In the genomic region with DNA sequence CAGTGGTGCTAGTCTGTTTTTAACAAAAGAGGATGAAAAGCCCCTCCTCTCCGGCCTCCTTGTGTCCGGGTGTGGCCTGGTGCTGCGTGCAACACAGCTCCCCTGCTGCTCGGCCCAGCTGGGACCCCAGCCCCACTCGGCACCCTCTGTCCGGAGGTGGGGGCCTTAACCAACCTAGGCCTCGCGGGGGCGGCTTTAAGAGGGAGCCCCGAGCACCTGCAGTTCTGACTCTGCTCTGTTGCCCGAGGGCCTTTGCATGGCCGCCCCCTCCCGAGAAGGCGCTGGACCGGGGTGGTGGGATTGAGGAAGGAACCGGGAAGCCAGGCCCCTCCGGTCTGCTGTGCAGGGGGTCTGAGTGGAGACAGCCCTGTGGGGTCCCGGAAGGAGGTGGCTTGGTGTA, we compare ENCODE assay signal across 22 cellular contexts. TPM values are rescaled to one million over a fixed set of nuclear protein-coding genes. Genes with fewer than 3 reads are reported as not detected.
DNase-seq lines count a peak whose midpoint lies in the region; ATAC-seq, FAIRE-seq and TF ChIP-seq lines count a peak whose summit lies in the region.
"Had no signal": no experiment of that assay in that cellular context is flagged by ENCODE, and none has a peak within 500 bp of the region (broad histone marks: within the 10 kb centered on the region; RNA-seq: fewer than 3 reads in every experiment).

No MANE protein-coding gene starts in this region.

- no peak overlapping the region for H3K4me3 Mint-ChIP-seq in GM23338
- no peak overlapping the region for H3K4me3 Mint-ChIP-seq in stimulated activated naive B cell treated with anti-CD40 and anti-IgM and Interleukin-4, amounts not matched to agents 10 μg/mL and 1 μg/mL and 100 μg/mL, for 72 hours
- H3K4me3 Mint-ChIP-seq: CD14-positive monocyte; CD4-positive, alpha-beta T cell; CD8-positive, alpha-beta memory T cell had no signal

- H3F3A ChIP-seq in GM23338 (replicated peaks; ENCODE audit: low read depth): peaks cover 27% of the 10 kb centered on the region

- no peak overlapping the region for H3K4me3 ChIP-seq in BLaER1 treated with 17β-estradiol and CSF1 and Interleukin-3, amounts not matched to agents 10 nM and 100 nM
- no peak overlapping the region for H3K4me3 ChIP-seq in HepG2 (replicated peaks in 1 of 3; ENCODE audit: insufficient read depth in 1 of 3, low read depth in 2 of 3, low read length in 3 of 3)
- no peak overlapping the region for H3K4me3 ChIP-seq in GM23338
- H3K4me3 ChIP-seq: HAP-1 had no signal

- intact Hi-C loops in HepG2 (cut with micrococcal nuclease; ENCODE audit: unreplicated experiment): loop anchor here (10.0 kb wide), 1 partner anchor 210 kb away; no protein-coding TSS in a partner anchor

- H2AFZ ChIP-seq in HepG2 (ENCODE audit: low read length): no peak overlapping the region
- no peak overlapping the region for H2AFZ ChIP-seq in GM23338

- H3K9ac ChIP-seq in BLaER1 treated with 17β-estradiol and CSF1 and Interleukin-3, amounts not matched to agents 10 nM and 100 nM: no peak overlapping the region
- H3K9ac ChIP-seq in HepG2 (ENCODE audit: insufficient read depth, low read depth, low read length): no peak overlapping the region

- BruUV-seq in HepG2 (replicated peaks; lab: Mats Ljungman, UMichigan): no TSS peak

- TF ChIP-seq CTCF in RWPE1 (conservative IDR thresholded peaks at IDR 0.05; ENCODE audit: low read depth) (no peak), HepG2 (CRISPR knock-in tag; IDR thresholded peaks at IDR 0.05) (no peak), GM23338 (conservative IDR thresholded peaks at IDR 0.05; ENCODE audit: low read depth in 2 of 2) (no peak)

- H3K9me3 Mint-ChIP-seq in GM23338: no peaks in the 10 kb centered on the region
- peaks cover 0 to 4% of the 10 kb centered on the region in 2 donors for H3K9me3 Mint-ChIP-seq in stimulated activated naive B cell treated with anti-CD40 and anti-IgM and Interleukin-4, amounts not matched to agents 10 μg/mL and 1 μg/mL and 100 μg/mL, for 72 hours
- H3K9me3 Mint-ChIP-seq: CD4-positive, alpha-beta T cell had no signal

- TF ChIP-seq EP300 in HepG2 (IDR thresholded peaks at IDR 0.05; ENCODE audit: low read depth in 2 of 2, low read length in 2 of 2) (no peak), HepG2 (CRISPR knock-in tag; IDR thresholded peaks at IDR 0.05; ENCODE audit: borderline replicate concordance) (no peak)

- no peak for FAIRE-seq in HepG2 (lab: Jason Lieb, UNC)
- FAIRE-seq: GM12891, GM18507, H54 had no signal

- in situ Hi-C loops in HepG2 (cut with HindIII; ENCODE audit: extremely low pct_ligation_motif_present, low pct_unique_long_range_greater_than_20kb): no loop called here

- peaks cover 12% of the 10 kb centered on the region for H3K36me3 Mint-ChIP-seq in GM23338 (ENCODE audit: low read depth)
- H3K36me3 Mint-ChIP-seq in stimulated activated naive B cell treated with anti-CD40 and anti-IgM and Interleukin-4, amounts not matched to agents 10 μg/mL and 1 μg/mL and 100 μg/mL, for 72 hours: peaks cover 22 to 42% of the 10 kb centered on the region in 2 donors

- ATAC-seq in HepG2 (no peak), GM23338 (no peak)
- no peak for ATAC-seq in stimulated activated naive B cell treated with anti-CD40 and anti-IgM and Interleukin-4, amounts not matched to agents 10 μg/mL and 1 μg/mL and 100 μg/mL, for 72 hours (replicated peaks)

- H3K27me3 ChIP-seq in BLaER1 treated with 17β-estradiol and CSF1 and Interleukin-3, amounts not matched to agents 10 nM and 100 nM: peaks cover 49 to 55% (median 52%) of the 10 kb centered on the region in 11 experiments
- peaks cover 0 to 13% of the 10 kb centered on the region in 2 experiments; a peak in 4 of 5 replicates for H3K27me3 ChIP-seq in HepG2 (ENCODE audit: control insufficient read depth in 1 of 2, insufficient read depth in 2 of 2, low read length in 2 of 2)
- H3K27me3 ChIP-seq in GM23338 (ENCODE audit: insufficient read depth): peaks cover 26% of the 10 kb centered on the region

- 98% methylated on average over 8 of the region's 18 CpGs for WGBS in HepG2 (ENCODE audit: low lambda C conversion rate)

- CTCF ChIA-PET in RWPE1 (lab: Yijun Ruan, JAX): interaction anchor here (1.1 kb wide), 1 partner anchor 72 kb away, joined by 3 read pairs; no protein-coding TSS in a partner anchor
- CTCF ChIA-PET in HepG2 (lab: Yijun Ruan, JAX; ENCODE audit: low intra/inter-chr PET ratio, low total read pairs): no interaction called here

- peaks cover 9 to 30% (median 24%) of the 10 kb centered on the region in 10 experiments for H3K4me1 ChIP-seq in BLaER1 treated with 17β-estradiol and CSF1 and Interleukin-3, amounts not matched to agents 10 nM and 100 nM
- peaks cover 43% of the 10 kb centered on the region for H3K4me1 ChIP-seq in HepG2 (ENCODE audit: insufficient read depth, low read length)
- H3K4me1 ChIP-seq in GM23338 (ENCODE audit: insufficient read depth): no peaks in the 10 kb centered on the region

- no peak overlapping the region for H3K27ac Mint-ChIP-seq in GM23338
- H3K27ac Mint-ChIP-seq in stimulated activated naive B cell treated with anti-CD40 and anti-IgM and Interleukin-4, amounts not matched to agents 10 μg/mL and 1 μg/mL and 100 μg/mL, for 72 hours: no peak overlapping the region
- H3K27ac Mint-ChIP-seq: CD14-positive monocyte; CD4-positive, alpha-beta T cell had no signal

- H3K27me3 Mint-ChIP-seq in GM23338 (ENCODE audit: insufficient read depth, low read depth, poor library complexity): peaks cover 35% of the 10 kb centered on the region
- H3K27me3 Mint-ChIP-seq in stimulated activated naive B cell treated with anti-CD40 and anti-IgM and Interleukin-4, amounts not matched to agents 10 μg/mL and 1 μg/mL and 100 μg/mL, for 72 hours: peaks cover 27 to 34% of the 10 kb centered on the region in 2 donors

- H4K20me1 ChIP-seq in BLaER1 treated with 17β-estradiol and CSF1 and Interleukin-3, amounts not matched to agents 10 nM and 100 nM: peaks cover 0 to 85% (median 63%) of the 10 kb centered on the region in 11 experiments; a peak in 21 of 22 replicates
- H4K20me1 ChIP-seq in HepG2 (ENCODE audit: insufficient read depth, low read length) (peaks cover 6% of the 10 kb centered on the region; the same call in 1 of the 2 replicates), GM23338 (replicated peaks; ENCODE audit: insufficient read depth) (peaks cover 2% of the 10 kb centered on the region; the same call in 1 of the 2 replicates)

- H3K9me3 ChIP-seq in BLaER1 treated with 17β-estradiol and CSF1 and Interleukin-3, amounts not matched to agents 10 nM and 100 nM (replicated peaks in 1 of 11): 0 out of 22 replicates have a peak, but pooled peaks cover 0 to 5% (median 0%) of the 10 kb centered on the region in 11 experiments
- no peaks in the 10 kb centered on the region for H3K9me3 ChIP-seq in HepG2 (ENCODE audit: low read length)
- H3K9me3 ChIP-seq: HAP-1 had no signal

- peak overlapping the region in 9 of 11 experiments; percentile 9 to 68 (median 43); a peak in 14 of 22 replicates for H3K4me2 ChIP-seq in BLaER1 treated with 17β-estradiol and CSF1 and Interleukin-3, amounts not matched to agents 10 nM and 100 nM
- no peak overlapping the region for H3K4me2 ChIP-seq in HepG2 (ENCODE audit: low read depth, low read length)
- no peak overlapping the region for H3K4me2 ChIP-seq in GM23338

- H3K36me3 ChIP-seq in BLaER1 treated with 17β-estradiol and CSF1 and Interleukin-3, amounts not matched to agents 10 nM and 100 nM: peaks cover 28 to 55% (median 47%) of the 10 kb centered on the region in 11 experiments
- H3K36me3 ChIP-seq in HepG2 (replicated peaks in 1 of 2; ENCODE audit: control insufficient read depth in 1 of 2, insufficient read depth in 2 of 2, low read length in 2 of 2) (peaks cover 7 to 18% of the 10 kb centered on the region in 2 experiments; a peak in 3 of 5 replicates), GM23338 (ENCODE audit: insufficient read depth) (no peaks in the 10 kb centered on the region; the same call in 1 of the 2 replicates)

- no peak for TF ChIP-seq POLR2A in HepG2 (IDR thresholded peaks at IDR 0.05; ENCODE audit: insufficient read depth in 1 of 2, low read depth in 2 of 2, low read length in 2 of 2)

- no peaks in the 10 kb centered on the region for H3K79me2 ChIP-seq in HepG2 (ENCODE audit: insufficient read depth, low read length)
- no peaks in the 10 kb centered on the region for H3K79me2 ChIP-seq in GM23338 (replicated peaks; ENCODE audit: insufficient read depth)

- no peaks in the 10 kb centered on the region; the same call in 1 of the 3 replicates for H3K4me1 Mint-ChIP-seq in GM23338
- H3K4me1 Mint-ChIP-seq in stimulated activated naive B cell treated with anti-CD40 and anti-IgM and Interleukin-4, amounts not matched to agents 10 μg/mL and 1 μg/mL and 100 μg/mL, for 72 hours: peaks cover 11 to 14% of the 10 kb centered on the region in 2 donors

- H3K9me2 ChIP-seq in GM23338 (ENCODE audit: insufficient read depth): no peaks in the 10 kb centered on the region

- no peak overlapping the region for H3K27ac ChIP-seq in BLaER1 treated with 17β-estradiol and CSF1 and Interleukin-3, amounts not matched to agents 10 nM and 100 nM
- H3K27ac ChIP-seq in RWPE1: peak overlapping the region; percentile 51; the same call in 1 of the 2 replicates
- no peak overlapping the region for H3K27ac ChIP-seq in HepG2 (ENCODE audit: extremely low read length, insufficient read depth, low read length)
- no peak overlapping the region for H3K27ac ChIP-seq in GM23338 (ENCODE audit: low read depth)

- DNase-seq in RWPE1 (ENCODE audit: low spot score) (no peak), HepG2 (ENCODE audit: low spot score) (no peak), GM23338 (ENCODE audit: low spot score) (no peak), middle frontal gyrus (ENCODE audit: extremely low spot score, low spot score) (no peak)
- no peak for DNase-seq in stimulated activated naive B cell treated with anti-CD40 and anti-IgM and Interleukin-4, amounts not matched to agents 10 μg/mL and 1 μg/mL and 100 μg/mL, for 72 hours
- DNase-seq: CD4-positive, alpha-beta T cell; CD8-positive, alpha-beta memory T cell; COR-L47; GF-D8; GOT3 had no signal

- TF ChIP-seq RAD21 in HepG2 (CRISPR knock-in tag; IDR thresholded peaks at IDR 0.05): no peak

- POLR2A ChIA-PET in RWPE1 (lab: Yijun Ruan, JAX; ENCODE audit: low non-redundant PET): no interaction called here
- POLR2A ChIA-PET in HepG2 (lab: Yijun Ruan, JAX): interaction anchor here (2.2 kb wide), 1 partner anchor 10 kb away, joined by 14 read pairs; the partner anchor contains the start of gene WDR18

RNA-seq across cellular contexts. Expression of gene GRIN3B, which starts 5.7 kb away (rescaled TPM):
- 0.07 TPM in 1 of 2 replicates, not detected in the other for total RNA-seq in HepG2 (2016; rRNA removed; fragmentation: Illumina TruSeq; extraction: Trizol)
- not detected in 2 replicates for total RNA-seq in HepG2 (2016; cell fraction: cytosol; rRNA removed; fragmentation: Illumina TruSeq; extraction: Trizol; ENCODE audit: low read depth)
- 0.17 TPM in 1 of 2 replicates, not detected in the other for total RNA-seq in HepG2 (2016; cell fraction: insoluble cytoplasmic fraction; rRNA removed; fragmentation: Illumina TruSeq; extraction: Trizol)
- total RNA-seq in HepG2 (2016; cell fraction: membrane; rRNA removed; fragmentation: Illumina TruSeq; extraction: Trizol): not detected in 2 replicates
- total RNA-seq in HepG2 (2016; cell fraction: nucleus; rRNA removed; fragmentation: Illumina TruSeq; extraction: Trizol): 0.28 TPM in 1 of 2 replicates, not detected in the other
- polyA plus RNA-seq in HepG2 (2011; rRNA removed) (0.20 and 0.34 TPM in 2 replicates), GM23338 (2016; fragmentation: Nextera tagmentation; extraction: Ambion mirVana) (0.11 and 0.28 TPM in 2 replicates)
- polyA plus RNA-seq in HepG2 (2011; cell fraction: cytosol; rRNA removed): 0.15 and 0.47 TPM in 2 replicates
- 2.8 and 7.1 TPM in 2 replicates for polyA plus RNA-seq in HepG2 (2011; cell fraction: nucleus; rRNA removed)
- polyA plus RNA-seq in HepG2 (2012): 0.23 and 0.28 TPM in 2 replicates
- not detected in 2 replicates for polyA plus RNA-seq in HepG2 (2016; cell fraction: cytosol; fragmentation: Illumina TruSeq; extraction: Trizol; ENCODE audit: low read depth)
- not detected in 2 replicates for polyA plus RNA-seq in HepG2 (2016; cell fraction: insoluble cytoplasmic fraction; fragmentation: Illumina TruSeq; extraction: Trizol; ENCODE audit: low read depth)
- polyA plus RNA-seq in HepG2 (2016; cell fraction: membrane; fragmentation: Illumina TruSeq; extraction: Trizol; ENCODE audit: low read depth): not detected in 2 replicates
- 0.27 and 0.38 TPM in 2 replicates for polyA plus RNA-seq in HepG2 (2016; cell fraction: nucleus; fragmentation: Illumina TruSeq; extraction: Trizol; ENCODE audit: insufficient read depth, low read depth)
- polyA minus RNA-seq in HepG2 (2011; rRNA and poly(A)+ RNA removed; ENCODE audit: low replicate concordance): 0.42 TPM in 1 of 2 replicates, not detected in the other
- polyA minus RNA-seq in HepG2 (2011; cell fraction: cytosol; rRNA and poly(A)+ RNA removed): not detected in 2 replicates
- 0.13 and 0.37 TPM in 2 replicates for polyA minus RNA-seq in HepG2 (2011; cell fraction: nucleus; rRNA and poly(A)+ RNA removed)
- 0.23 and 2.8 TPM in 2 replicates for total RNA-seq in GM23338 (2014; rRNA removed; shearing (Covaris generic))
- total RNA-seq: A172; A673; Calu3; CD8-positive, alpha-beta memory T cell; Daoy had no signal
- polyA plus RNA-seq: CD8-positive, alpha-beta memory T cell had no signal

RNA-seq across cellular contexts. Expression of gene WDR18, which starts 10.4 kb away (rescaled TPM):
- total RNA-seq in HepG2 (2016; rRNA removed; fragmentation: Illumina TruSeq; extraction: Trizol): 47.6 and 49.7 TPM in 2 replicates
- 26.1 and 29.1 TPM in 2 replicates for total RNA-seq in HepG2 (2016; cell fraction: cytosol; rRNA removed; fragmentation: Illumina TruSeq; extraction: Trizol; ENCODE audit: low read depth)
- total RNA-seq in HepG2 (2016; cell fraction: insoluble cytoplasmic fraction; rRNA removed; fragmentation: Illumina TruSeq; extraction: Trizol): 48.0 and 48.9 TPM in 2 replicates
- total RNA-seq in HepG2 (2016; cell fraction: membrane; rRNA removed; fragmentation: Illumina TruSeq; extraction: Trizol): 31.0 and 31.9 TPM in 2 replicates
- 29.6 and 30.6 TPM in 2 replicates for total RNA-seq in HepG2 (2016; cell fraction: nucleus; rRNA removed; fragmentation: Illumina TruSeq; extraction: Trizol)
- polyA plus RNA-seq in HepG2 (2011; rRNA removed) (36.4 and 44.6 TPM in 2 replicates), GM23338 (2016; fragmentation: Nextera tagmentation; extraction: Ambion mirVana) (155 and 156 TPM in 2 replicates)
- polyA plus RNA-seq in HepG2 (2011; cell fraction: cytosol; rRNA removed): 25.5 and 56.5 TPM in 2 replicates
- polyA plus RNA-seq in HepG2 (2011; cell fraction: nucleus; rRNA removed): 182 and 212 TPM in 2 replicates
- polyA plus RNA-seq in HepG2 (2012): 32.8 and 36.1 TPM in 2 replicates
- 33.6 and 34.5 TPM in 2 replicates for polyA plus RNA-seq in HepG2 (2016; cell fraction: cytosol; fragmentation: Illumina TruSeq; extraction: Trizol; ENCODE audit: low read depth)
- 54.6 and 65.2 TPM in 2 replicates for polyA plus RNA-seq in HepG2 (2016; cell fraction: insoluble cytoplasmic fraction; fragmentation: Illumina TruSeq; extraction: Trizol; ENCODE audit: low read depth)
- 27.0 and 27.2 TPM in 2 replicates for polyA plus RNA-seq in HepG2 (2016; cell fraction: membrane; fragmentation: Illumina TruSeq; extraction: Trizol; ENCODE audit: low read depth)
- 69.0 and 72.3 TPM in 2 replicates for polyA plus RNA-seq in HepG2 (2016; cell fraction: nucleus; fragmentation: Illumina TruSeq; extraction: Trizol; ENCODE audit: insufficient read depth, low read depth)
- polyA minus RNA-seq in HepG2 (2011; rRNA and poly(A)+ RNA removed; ENCODE audit: low replicate concordance): 59.9 and 104 TPM in 2 replicates
- polyA minus RNA-seq in HepG2 (2011; cell fraction: cytosol; rRNA and poly(A)+ RNA removed): 40.3 and 49.5 TPM in 2 replicates
- polyA minus RNA-seq in HepG2 (2011; cell fraction: nucleus; rRNA and poly(A)+ RNA removed): 29.6 and 30.8 TPM in 2 replicates
- total RNA-seq in GM23338 (2014; rRNA removed; shearing (Covaris generic)): 112 and 157 TPM in 2 replicates

RNA-seq across cellular contexts. Expression of gene TMEM259, which starts 26.4 kb away (rescaled TPM):
- 20.5 and 64.7 TPM in 2 replicates for total RNA-seq in HepG2 (2016; rRNA removed; fragmentation: Illumina TruSeq; extraction: Trizol)
- 30.1 and 37.5 TPM in 2 replicates for total RNA-seq in HepG2 (2016; cell fraction: cytosol; rRNA removed; fragmentation: Illumina TruSeq; extraction: Trizol; ENCODE audit: low read depth)
- total RNA-seq in HepG2 (2016; cell fraction: insoluble cytoplasmic fraction; rRNA removed; fragmentation: Illumina TruSeq; extraction: Trizol): 17.1 and 68.9 TPM in 2 replicates
- total RNA-seq in HepG2 (2016; cell fraction: membrane; rRNA removed; fragmentation: Illumina TruSeq; extraction: Trizol): 50.5 and 59.4 TPM in 2 replicates
- 58.0 and 76.3 TPM in 2 replicates for total RNA-seq in HepG2 (2016; cell fraction: nucleus; rRNA removed; fragmentation: Illumina TruSeq; extraction: Trizol)
- polyA plus RNA-seq in HepG2 (2011; rRNA removed) (164 and 232 TPM in 2 replicates), GM23338 (2016; fragmentation: Nextera tagmentation; extraction: Ambion mirVana) (82.8 and 84.5 TPM in 2 replicates)
- 108 and 161 TPM in 2 replicates for polyA plus RNA-seq in HepG2 (2011; cell fraction: cytosol; rRNA removed)
- 1,157 and 1,454 TPM in 2 replicates for polyA plus RNA-seq in HepG2 (2011; cell fraction: nucleus; rRNA removed)
- polyA plus RNA-seq in HepG2 (2012): 55.1 and 79.6 TPM in 2 replicates
- 28.3 and 31.6 TPM in 2 replicates for polyA plus RNA-seq in HepG2 (2016; cell fraction: cytosol; fragmentation: Illumina TruSeq; extraction: Trizol; ENCODE audit: low read depth)
- 28.7 and 28.8 TPM in 2 replicates for polyA plus RNA-seq in HepG2 (2016; cell fraction: insoluble cytoplasmic fraction; fragmentation: Illumina TruSeq; extraction: Trizol; ENCODE audit: low read depth)
- polyA plus RNA-seq in HepG2 (2016; cell fraction: membrane; fragmentation: Illumina TruSeq; extraction: Trizol; ENCODE audit: low read depth): 47.1 and 48.7 TPM in 2 replicates
- polyA plus RNA-seq in HepG2 (2016; cell fraction: nucleus; fragmentation: Illumina TruSeq; extraction: Trizol; ENCODE audit: insufficient read depth, low read depth): 234 and 238 TPM in 2 replicates
- polyA minus RNA-seq in HepG2 (2011; rRNA and poly(A)+ RNA removed; ENCODE audit: low replicate concordance): 129 and 199 TPM in 2 replicates
- polyA minus RNA-seq in HepG2 (2011; cell fraction: cytosol; rRNA and poly(A)+ RNA removed): 47.6 and 51.1 TPM in 2 replicates
- polyA minus RNA-seq in HepG2 (2011; cell fraction: nucleus; rRNA and poly(A)+ RNA removed): 58.8 and 65.8 TPM in 2 replicates
- total RNA-seq in GM23338 (2014; rRNA removed; shearing (Covaris generic)): 144 and 196 TPM in 2 replicates

RNA-seq across cellular contexts. Expression of gene RNU6-2, which starts 26.8 kb away (rescaled TPM):
- under 0.01 TPM in 1 of 2 replicates, not detected in the other for total RNA-seq in HepG2 (2016; rRNA removed; fragmentation: Illumina TruSeq; extraction: Trizol)
- under 0.01 TPM in 2 replicates for total RNA-seq in HepG2 (2016; cell fraction: cytosol; rRNA removed; fragmentation: Illumina TruSeq; extraction: Trizol; ENCODE audit: low read depth)
- under 0.01 TPM in 1 of 2 replicates, not detected in the other for total RNA-seq in HepG2 (2016; cell fraction: insoluble cytoplasmic fraction; rRNA removed; fragmentation: Illumina TruSeq; extraction: Trizol)
- total RNA-seq in HepG2 (2016; cell fraction: membrane; rRNA removed; fragmentation: Illumina TruSeq; extraction: Trizol): under 0.01 TPM in 1 of 2 replicates, not detected in the other
- total RNA-seq in HepG2 (2016; cell fraction: nucleus; rRNA removed; fragmentation: Illumina TruSeq; extraction: Trizol): not detected in 2 replicates
- polyA plus RNA-seq in HepG2 (2011; rRNA removed) (not detected in 2 replicates), GM23338 (2016; fragmentation: Nextera tagmentation; extraction: Ambion mirVana) (not detected in 2 replicates)
- not detected in 2 replicates for polyA plus RNA-seq in HepG2 (2011; cell fraction: cytosol; rRNA removed)
- not detected in 2 replicates for polyA plus RNA-seq in HepG2 (2011; cell fraction: nucleus; rRNA removed)
- polyA plus RNA-seq in HepG2 (2012): not detected in 2 replicates
- polyA plus RNA-seq in HepG2 (2016; cell fraction: cytosol; fragmentation: Illumina TruSeq; extraction: Trizol; ENCODE audit: low read depth): not detected in 2 replicates
- polyA plus RNA-seq in HepG2 (2016; cell fraction: insoluble cytoplasmic fraction; fragmentation: Illumina TruSeq; extraction: Trizol; ENCODE audit: low read depth): not detected in 2 replicates
- not detected in 2 replicates for polyA plus RNA-seq in HepG2 (2016; cell fraction: membrane; fragmentation: Illumina TruSeq; extraction: Trizol; ENCODE audit: low read depth)
- not detected in 2 replicates for polyA plus RNA-seq in HepG2 (2016; cell fraction: nucleus; fragmentation: Illumina TruSeq; extraction: Trizol; ENCODE audit: insufficient read depth, low read depth)
- under 0.01 TPM in 1 of 2 replicates, not detected in the other for polyA minus RNA-seq in HepG2 (2011; rRNA and poly(A)+ RNA removed; ENCODE audit: low replicate concordance)
- polyA minus RNA-seq in HepG2 (2011; cell fraction: cytosol; rRNA and poly(A)+ RNA removed): under 0.01 TPM in 1 of 2 replicates, not detected in the other
- polyA minus RNA-seq in HepG2 (2011; cell fraction: nucleus; rRNA and poly(A)+ RNA removed): not detected in 2 replicates
- not detected in 2 replicates for total RNA-seq in GM23338 (2014; rRNA removed; shearing (Covaris generic))
- total RNA-seq: A172; A673; Calu3; CD4-positive, alpha-beta T cell; CD8-positive, alpha-beta memory T cell; Daoy; G401 had no signal
- polyA plus RNA-seq: BJ; CD14-positive monocyte; CD8-positive, alpha-beta memory T cell had no signal

RNA-seq across cellular contexts. Expression of gene CNN2, which starts 31.9 kb away (rescaled TPM):
- total RNA-seq in HepG2 (2016; rRNA removed; fragmentation: Illumina TruSeq; extraction: Trizol): 70.0 and 84.5 TPM in 2 replicates
- total RNA-seq in HepG2 (2016; cell fraction: cytosol; rRNA removed; fragmentation: Illumina TruSeq; extraction: Trizol; ENCODE audit: low read depth): 29.8 and 31.9 TPM in 2 replicates
- total RNA-seq in HepG2 (2016; cell fraction: insoluble cytoplasmic fraction; rRNA removed; fragmentation: Illumina TruSeq; extraction: Trizol): 66.1 and 74.6 TPM in 2 replicates
- total RNA-seq in HepG2 (2016; cell fraction: membrane; rRNA removed; fragmentation: Illumina TruSeq; extraction: Trizol): 70.9 and 77.3 TPM in 2 replicates
- 37.1 and 39.3 TPM in 2 replicates for total RNA-seq in HepG2 (2016; cell fraction: nucleus; rRNA removed; fragmentation: Illumina TruSeq; extraction: Trizol)
- polyA plus RNA-seq in HepG2 (2011; rRNA removed) (58.1 and 63.6 TPM in 2 replicates), GM23338 (2016; fragmentation: Nextera tagmentation; extraction: Ambion mirVana) (314 and 330 TPM in 2 replicates)
- polyA plus RNA-seq in HepG2 (2011; cell fraction: cytosol; rRNA removed): 71.9 and 76.4 TPM in 2 replicates
- polyA plus RNA-seq in HepG2 (2011; cell fraction: nucleus; rRNA removed): 59.2 and 73.6 TPM in 2 replicates
- polyA plus RNA-seq in HepG2 (2012): 37.6 and 46.6 TPM in 2 replicates
- polyA plus RNA-seq in HepG2 (2016; cell fraction: cytosol; fragmentation: Illumina TruSeq; extraction: Trizol; ENCODE audit: low read depth): 36.8 and 41.0 TPM in 2 replicates
- polyA plus RNA-seq in HepG2 (2016; cell fraction: insoluble cytoplasmic fraction; fragmentation: Illumina TruSeq; extraction: Trizol; ENCODE audit: low read depth): 82.0 and 114 TPM in 2 replicates
- polyA plus RNA-seq in HepG2 (2016; cell fraction: membrane; fragmentation: Illumina TruSeq; extraction: Trizol; ENCODE audit: low read depth): 75.2 and 79.7 TPM in 2 replicates
- polyA plus RNA-seq in HepG2 (2016; cell fraction: nucleus; fragmentation: Illumina TruSeq; extraction: Trizol; ENCODE audit: insufficient read depth, low read depth): 90.2 and 93.1 TPM in 2 replicates
- 84.2 and 138 TPM in 2 replicates for polyA minus RNA-seq in HepG2 (2011; rRNA and poly(A)+ RNA removed; ENCODE audit: low replicate concordance)
- polyA minus RNA-seq in HepG2 (2011; cell fraction: cytosol; rRNA and poly(A)+ RNA removed): 122 and 138 TPM in 2 replicates
- 21.5 and 28.6 TPM in 2 replicates for polyA minus RNA-seq in HepG2 (2011; cell fraction: nucleus; rRNA and poly(A)+ RNA removed)
- 392 and 426 TPM in 2 replicates for total RNA-seq in GM23338 (2014; rRNA removed; shearing (Covaris generic))

Comparison
In these comparisons a context has a peak if more than half of its experiments do, and no peak if none do; other contexts are left out.
1. H3K4me2 ChIP-seq: peak in BLaER1 treated with 17β-estradiol and CSF1 and Interleukin-3, amounts not matched to agents 10 nM and 100 nM (9 of 11); none in HepG2 (single experiment) and GM23338 (single experiment).